Comparison of ENCODE assay signal across 1 cellular context in the genomic region with DNA sequence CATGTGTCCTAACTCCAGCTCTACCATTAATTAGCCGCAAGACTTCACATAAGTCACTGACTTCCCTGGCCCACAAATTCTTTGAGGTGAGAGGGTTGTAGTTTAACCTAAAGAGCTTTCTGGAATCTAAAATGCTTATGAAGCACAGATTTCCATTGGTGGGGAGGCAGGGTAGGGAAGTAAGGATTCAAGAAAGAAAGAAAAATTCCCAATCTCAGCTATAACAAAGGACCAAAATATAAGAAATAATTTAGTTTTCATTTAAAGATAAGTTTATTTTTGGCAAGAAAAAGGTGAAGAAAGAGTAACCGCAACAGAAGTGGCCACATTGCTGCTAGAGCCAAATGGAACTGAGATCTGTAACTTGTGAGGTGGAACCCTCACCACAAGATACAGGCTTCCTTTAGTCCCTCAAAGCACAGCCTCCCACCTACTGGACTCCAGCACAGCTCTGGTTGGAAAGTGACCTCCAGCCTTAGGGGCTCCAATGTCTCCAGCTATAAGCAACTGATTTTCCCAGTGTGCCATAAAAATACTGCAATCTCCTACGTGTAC.
A peak's percentile ranks its signal among the peaks of the same experiment; 100 is the strongest.
TF ChIP-seq lines count a peak whose summit lies in the region.

No MANE protein-coding gene starts in this region.

TF ChIP-seq in GM12878, 131 proteins besides CTCF, POLR2A, EP300 and RAD21 (continued from another document and continues in another):
- TF ChIP-seq, protein P1, sequence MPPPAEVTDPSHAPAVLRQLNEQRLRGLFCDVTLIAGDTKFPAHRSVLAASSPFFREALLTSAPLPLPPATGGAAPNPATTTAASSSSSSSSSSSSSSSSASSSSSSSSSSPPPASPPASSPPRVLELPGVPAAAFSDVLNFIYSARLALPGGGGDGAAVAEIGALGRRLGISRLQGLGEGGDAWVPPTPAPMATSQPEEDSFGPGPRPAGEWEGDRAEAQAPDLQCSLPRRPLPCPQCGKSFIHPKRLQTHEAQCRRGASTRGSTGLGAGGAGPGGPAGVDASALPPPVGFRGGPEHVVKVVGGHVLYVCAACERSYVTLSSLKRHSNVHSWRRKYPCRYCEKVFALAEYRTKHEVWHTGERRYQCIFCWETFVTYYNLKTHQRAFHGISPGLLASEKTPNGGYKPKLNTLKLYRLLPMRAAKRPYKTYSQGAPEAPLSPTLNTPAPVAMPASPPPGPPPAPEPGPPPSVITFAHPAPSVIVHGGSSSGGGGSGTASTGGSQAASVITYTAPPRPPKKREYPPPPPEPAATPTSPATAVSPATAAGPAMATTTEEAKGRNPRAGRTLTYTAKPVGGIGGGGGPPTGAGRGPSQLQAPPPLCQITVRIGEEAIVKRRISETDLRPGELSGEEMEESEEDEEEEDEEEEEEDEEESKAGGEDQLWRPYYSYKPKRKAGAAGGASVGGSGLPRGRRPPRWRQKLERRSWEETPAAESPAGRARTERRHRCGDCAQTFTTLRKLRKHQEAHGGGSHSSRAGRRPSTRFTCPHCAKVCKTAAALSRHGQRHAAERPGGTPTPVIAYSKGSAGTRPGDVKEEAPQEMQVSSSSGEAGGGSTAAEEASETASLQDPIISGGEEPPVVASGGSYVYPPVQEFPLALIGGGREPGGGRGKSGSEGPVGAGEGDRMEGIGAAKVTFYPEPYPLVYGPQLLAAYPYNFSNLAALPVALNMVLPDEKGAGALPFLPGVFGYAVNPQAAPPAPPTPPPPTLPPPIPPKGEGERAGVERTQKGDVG (CRISPR knock-in tag; IDR thresholded peaks at IDR 0.05): no peak
- TF ChIP-seq NR2C1 (IDR thresholded peaks at IDR 0.05): no peak
- TF ChIP-seq, protein P2, sequence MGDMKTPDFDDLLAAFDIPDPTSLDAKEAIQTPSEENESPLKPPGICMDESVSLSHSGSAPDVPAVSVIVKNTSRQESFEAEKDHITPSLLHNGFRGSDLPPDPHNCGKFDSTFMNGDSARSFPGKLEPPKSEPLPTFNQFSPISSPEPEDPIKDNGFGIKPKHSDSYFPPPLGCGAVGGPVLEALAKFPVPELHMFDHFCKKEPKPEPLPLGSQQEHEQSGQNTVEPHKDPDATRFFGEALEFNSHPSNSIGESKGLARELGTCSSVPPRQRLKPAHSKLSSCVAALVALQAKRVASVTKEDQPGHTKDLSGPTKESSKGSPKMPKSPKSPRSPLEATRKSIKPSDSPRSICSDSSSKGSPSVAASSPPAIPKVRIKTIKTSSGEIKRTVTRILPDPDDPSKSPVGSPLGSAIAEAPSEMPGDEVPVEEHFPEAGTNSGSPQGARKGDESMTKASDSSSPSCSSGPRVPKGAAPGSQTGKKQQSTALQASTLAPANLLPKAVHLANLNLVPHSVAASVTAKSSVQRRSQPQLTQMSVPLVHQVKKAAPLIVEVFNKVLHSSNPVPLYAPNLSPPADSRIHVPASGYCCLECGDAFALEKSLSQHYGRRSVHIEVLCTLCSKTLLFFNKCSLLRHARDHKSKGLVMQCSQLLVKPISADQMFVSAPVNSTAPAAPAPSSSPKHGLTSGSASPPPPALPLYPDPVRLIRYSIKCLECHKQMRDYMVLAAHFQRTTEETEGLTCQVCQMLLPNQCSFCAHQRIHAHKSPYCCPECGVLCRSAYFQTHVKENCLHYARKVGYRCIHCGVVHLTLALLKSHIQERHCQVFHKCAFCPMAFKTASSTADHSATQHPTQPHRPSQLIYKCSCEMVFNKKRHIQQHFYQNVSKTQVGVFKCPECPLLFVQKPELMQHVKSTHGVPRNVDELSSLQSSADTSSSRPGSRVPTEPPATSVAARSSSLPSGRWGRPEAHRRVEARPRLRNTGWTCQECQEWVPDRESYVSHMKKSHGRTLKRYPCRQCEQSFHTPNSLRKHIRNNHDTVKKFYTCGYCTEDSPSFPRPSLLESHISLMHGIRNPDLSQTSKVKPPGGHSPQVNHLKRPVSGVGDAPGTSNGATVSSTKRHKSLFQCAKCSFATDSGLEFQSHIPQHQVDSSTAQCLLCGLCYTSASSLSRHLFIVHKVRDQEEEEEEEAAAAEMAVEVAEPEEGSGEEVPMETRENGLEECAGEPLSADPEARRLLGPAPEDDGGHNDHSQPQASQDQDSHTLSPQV (IDR thresholded peaks at IDR 0.05): no peak
- TF ChIP-seq, protein P3, sequence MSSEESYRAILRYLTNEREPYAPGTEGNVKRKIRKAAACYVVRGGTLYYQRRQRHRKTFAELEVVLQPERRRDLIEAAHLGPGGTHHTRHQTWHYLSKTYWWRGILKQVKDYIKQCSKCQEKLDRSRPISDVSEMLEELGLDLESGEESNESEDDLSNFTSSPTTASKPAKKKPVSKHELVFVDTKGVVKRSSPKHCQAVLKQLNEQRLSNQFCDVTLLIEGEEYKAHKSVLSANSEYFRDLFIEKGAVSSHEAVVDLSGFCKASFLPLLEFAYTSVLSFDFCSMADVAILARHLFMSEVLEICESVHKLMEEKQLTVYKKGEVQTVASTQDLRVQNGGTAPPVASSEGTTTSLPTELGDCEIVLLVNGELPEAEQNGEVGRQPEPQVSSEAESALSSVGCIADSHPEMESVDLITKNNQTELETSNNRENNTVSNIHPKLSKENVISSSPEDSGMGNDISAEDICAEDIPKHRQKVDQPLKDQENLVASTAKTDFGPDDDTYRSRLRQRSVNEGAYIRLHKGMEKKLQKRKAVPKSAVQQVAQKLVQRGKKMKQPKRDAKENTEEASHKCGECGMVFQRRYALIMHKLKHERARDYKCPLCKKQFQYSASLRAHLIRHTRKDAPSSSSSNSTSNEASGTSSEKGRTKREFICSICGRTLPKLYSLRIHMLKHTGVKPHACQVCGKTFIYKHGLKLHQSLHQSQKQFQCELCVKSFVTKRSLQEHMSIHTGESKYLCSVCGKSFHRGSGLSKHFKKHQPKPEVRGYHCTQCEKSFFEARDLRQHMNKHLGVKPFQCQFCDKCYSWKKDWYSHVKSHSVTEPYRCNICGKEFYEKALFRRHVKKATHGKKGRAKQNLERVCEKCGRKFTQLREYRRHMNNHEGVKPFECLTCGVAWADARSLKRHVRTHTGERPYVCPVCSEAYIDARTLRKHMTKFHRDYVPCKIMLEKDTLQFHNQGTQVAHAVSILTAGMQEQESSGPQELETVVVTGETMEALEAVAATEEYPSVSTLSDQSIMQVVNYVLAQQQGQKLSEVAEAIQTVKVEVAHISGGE (CRISPR knock-in tag; IDR thresholded peaks at IDR 0.05): no peak
- TF ChIP-seq CBX5 (IDR thresholded peaks at IDR 0.05; ENCODE audit: low read depth): no peak
- TF ChIP-seq ESRRA (IDR thresholded peaks at IDR 0.05; ENCODE audit: low read length): no peak
- TF ChIP-seq, protein P4, sequence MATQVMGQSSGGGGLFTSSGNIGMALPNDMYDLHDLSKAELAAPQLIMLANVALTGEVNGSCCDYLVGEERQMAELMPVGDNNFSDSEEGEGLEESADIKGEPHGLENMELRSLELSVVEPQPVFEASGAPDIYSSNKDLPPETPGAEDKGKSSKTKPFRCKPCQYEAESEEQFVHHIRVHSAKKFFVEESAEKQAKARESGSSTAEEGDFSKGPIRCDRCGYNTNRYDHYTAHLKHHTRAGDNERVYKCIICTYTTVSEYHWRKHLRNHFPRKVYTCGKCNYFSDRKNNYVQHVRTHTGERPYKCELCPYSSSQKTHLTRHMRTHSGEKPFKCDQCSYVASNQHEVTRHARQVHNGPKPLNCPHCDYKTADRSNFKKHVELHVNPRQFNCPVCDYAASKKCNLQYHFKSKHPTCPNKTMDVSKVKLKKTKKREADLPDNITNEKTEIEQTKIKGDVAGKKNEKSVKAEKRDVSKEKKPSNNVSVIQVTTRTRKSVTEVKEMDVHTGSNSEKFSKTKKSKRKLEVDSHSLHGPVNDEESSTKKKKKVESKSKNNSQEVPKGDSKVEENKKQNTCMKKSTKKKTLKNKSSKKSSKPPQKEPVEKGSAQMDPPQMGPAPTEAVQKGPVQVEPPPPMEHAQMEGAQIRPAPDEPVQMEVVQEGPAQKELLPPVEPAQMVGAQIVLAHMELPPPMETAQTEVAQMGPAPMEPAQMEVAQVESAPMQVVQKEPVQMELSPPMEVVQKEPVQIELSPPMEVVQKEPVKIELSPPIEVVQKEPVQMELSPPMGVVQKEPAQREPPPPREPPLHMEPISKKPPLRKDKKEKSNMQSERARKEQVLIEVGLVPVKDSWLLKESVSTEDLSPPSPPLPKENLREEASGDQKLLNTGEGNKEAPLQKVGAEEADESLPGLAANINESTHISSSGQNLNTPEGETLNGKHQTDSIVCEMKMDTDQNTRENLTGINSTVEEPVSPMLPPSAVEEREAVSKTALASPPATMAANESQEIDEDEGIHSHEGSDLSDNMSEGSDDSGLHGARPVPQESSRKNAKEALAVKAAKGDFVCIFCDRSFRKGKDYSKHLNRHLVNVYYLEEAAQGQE (IDR thresholded peaks at IDR 0.05; ENCODE audit: low read depth, low read length): no peak
- no peak for TF ChIP-seq EGR1 (IDR thresholded peaks at IDR 0.05; ENCODE audit: borderline replicate concordance in 1 of 2, low read depth in 2 of 2, low read length in 2 of 2)
- TF ChIP-seq, protein P5, sequence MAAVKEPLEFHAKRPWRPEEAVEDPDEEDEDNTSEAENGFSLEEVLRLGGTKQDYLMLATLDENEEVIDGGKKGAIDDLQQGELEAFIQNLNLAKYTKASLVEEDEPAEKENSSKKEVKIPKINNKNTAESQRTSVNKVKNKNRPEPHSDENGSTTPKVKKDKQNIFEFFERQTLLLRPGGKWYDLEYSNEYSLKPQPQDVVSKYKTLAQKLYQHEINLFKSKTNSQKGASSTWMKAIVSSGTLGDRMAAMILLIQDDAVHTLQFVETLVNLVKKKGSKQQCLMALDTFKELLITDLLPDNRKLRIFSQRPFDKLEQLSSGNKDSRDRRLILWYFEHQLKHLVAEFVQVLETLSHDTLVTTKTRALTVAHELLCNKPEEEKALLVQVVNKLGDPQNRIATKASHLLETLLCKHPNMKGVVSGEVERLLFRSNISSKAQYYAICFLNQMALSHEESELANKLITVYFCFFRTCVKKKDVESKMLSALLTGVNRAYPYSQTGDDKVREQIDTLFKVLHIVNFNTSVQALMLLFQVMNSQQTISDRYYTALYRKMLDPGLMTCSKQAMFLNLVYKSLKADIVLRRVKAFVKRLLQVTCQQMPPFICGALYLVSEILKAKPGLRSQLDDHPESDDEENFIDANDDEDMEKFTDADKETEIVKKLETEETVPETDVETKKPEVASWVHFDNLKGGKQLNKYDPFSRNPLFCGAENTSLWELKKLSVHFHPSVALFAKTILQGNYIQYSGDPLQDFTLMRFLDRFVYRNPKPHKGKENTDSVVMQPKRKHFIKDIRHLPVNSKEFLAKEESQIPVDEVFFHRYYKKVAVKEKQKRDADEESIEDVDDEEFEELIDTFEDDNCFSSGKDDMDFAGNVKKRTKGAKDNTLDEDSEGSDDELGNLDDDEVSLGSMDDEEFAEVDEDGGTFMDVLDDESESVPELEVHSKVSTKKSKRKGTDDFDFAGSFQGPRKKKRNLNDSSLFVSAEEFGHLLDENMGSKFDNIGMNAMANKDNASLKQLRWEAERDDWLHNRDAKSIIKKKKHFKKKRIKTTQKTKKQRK (IDR thresholded peaks at IDR 0.05; ENCODE audit: low read depth, low read length): no peak
- peak; percentile 96 for TF ChIP-seq RUNX3 (IDR thresholded peaks at IDR 0.05; ENCODE audit: low read length)
- no peak for TF ChIP-seq SIX5 (IDR thresholded peaks at IDR 0.05; ENCODE audit: low read depth, low read length, severe bottlenecking)
- TF ChIP-seq CEBPB (IDR thresholded peaks at IDR 0.05; ENCODE audit: borderline replicate concordance in 1 of 2, low read depth in 2 of 2, low read length in 2 of 2): no peak
- TF ChIP-seq, protein P6, sequence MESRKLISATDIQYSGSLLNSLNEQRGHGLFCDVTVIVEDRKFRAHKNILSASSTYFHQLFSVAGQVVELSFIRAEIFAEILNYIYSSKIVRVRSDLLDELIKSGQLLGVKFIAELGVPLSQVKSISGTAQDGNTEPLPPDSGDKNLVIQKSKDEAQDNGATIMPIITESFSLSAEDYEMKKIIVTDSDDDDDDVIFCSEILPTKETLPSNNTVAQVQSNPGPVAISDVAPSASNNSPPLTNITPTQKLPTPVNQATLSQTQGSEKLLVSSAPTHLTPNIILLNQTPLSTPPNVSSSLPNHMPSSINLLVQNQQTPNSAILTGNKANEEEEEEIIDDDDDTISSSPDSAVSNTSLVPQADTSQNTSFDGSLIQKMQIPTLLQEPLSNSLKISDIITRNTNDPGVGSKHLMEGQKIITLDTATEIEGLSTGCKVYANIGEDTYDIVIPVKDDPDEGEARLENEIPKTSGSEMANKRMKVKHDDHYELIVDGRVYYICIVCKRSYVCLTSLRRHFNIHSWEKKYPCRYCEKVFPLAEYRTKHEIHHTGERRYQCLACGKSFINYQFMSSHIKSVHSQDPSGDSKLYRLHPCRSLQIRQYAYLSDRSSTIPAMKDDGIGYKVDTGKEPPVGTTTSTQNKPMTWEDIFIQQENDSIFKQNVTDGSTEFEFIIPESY (IDR thresholded peaks at IDR 0.05): no peak
- no peak for TF ChIP-seq ZBED1 (IDR thresholded peaks at IDR 0.05; ENCODE audit: borderline replicate concordance)
- peak; percentile 92 for TF ChIP-seq MEF2B (IDR thresholded peaks at IDR 0.05; ENCODE audit: partially characterized antibody, poor library complexity, severe bottlenecking)
- no peak for TF ChIP-seq RBBP5 (conservative IDR thresholded peaks at IDR 0.05)
- no peak for TF ChIP-seq POLR2AphosphoS2 (IDR thresholded peaks at IDR 0.05; ENCODE audit: low read depth, low read length)
- TF ChIP-seq SRF (IDR thresholded peaks at IDR 0.05; ENCODE audit: low read depth in 2 of 2, low read length in 2 of 2): no peak
- TF ChIP-seq SIN3A (IDR thresholded peaks at IDR 0.05; ENCODE audit: low read depth, low read length): no peak
- no peak for TF ChIP-seq STAT1 (conservative IDR thresholded peaks at IDR 0.05)
- TF ChIP-seq, protein P7, sequence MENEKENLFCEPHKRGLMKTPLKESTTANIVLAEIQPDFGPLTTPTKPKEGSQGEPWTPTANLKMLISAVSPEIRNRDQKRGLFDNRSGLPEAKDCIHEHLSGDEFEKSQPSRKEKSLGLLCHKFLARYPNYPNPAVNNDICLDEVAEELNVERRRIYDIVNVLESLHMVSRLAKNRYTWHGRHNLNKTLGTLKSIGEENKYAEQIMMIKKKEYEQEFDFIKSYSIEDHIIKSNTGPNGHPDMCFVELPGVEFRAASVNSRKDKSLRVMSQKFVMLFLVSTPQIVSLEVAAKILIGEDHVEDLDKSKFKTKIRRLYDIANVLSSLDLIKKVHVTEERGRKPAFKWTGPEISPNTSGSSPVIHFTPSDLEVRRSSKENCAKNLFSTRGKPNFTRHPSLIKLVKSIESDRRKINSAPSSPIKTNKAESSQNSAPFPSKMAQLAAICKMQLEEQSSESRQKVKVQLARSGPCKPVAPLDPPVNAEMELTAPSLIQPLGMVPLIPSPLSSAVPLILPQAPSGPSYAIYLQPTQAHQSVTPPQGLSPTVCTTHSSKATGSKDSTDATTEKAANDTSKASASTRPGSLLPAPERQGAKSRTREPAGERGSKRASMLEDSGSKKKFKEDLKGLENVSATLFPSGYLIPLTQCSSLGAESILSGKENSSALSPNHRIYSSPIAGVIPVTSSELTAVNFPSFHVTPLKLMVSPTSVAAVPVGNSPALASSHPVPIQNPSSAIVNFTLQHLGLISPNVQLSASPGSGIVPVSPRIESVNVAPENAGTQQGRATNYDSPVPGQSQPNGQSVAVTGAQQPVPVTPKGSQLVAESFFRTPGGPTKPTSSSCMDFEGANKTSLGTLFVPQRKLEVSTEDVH (IDR thresholded peaks at IDR 0.05; ENCODE audit: low read depth, partially characterized antibody): no peak
- TF ChIP-seq, protein P8, sequence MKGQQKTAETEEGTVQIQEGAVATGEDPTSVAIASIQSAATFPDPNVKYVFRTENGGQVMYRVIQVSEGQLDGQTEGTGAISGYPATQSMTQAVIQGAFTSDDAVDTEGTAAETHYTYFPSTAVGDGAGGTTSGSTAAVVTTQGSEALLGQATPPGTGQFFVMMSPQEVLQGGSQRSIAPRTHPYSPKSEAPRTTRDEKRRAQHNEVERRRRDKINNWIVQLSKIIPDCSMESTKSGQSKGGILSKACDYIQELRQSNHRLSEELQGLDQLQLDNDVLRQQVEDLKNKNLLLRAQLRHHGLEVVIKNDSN (IDR thresholded peaks at IDR 0.05; ENCODE audit: borderline replicate concordance, extremely low read length, insufficient read depth, low read depth, low read length): no peak
- no peak for TF ChIP-seq MYC (IDR thresholded peaks at IDR 0.05; ENCODE audit: insufficient read depth, insufficient read length, insufficient replicate concordance, low read length, severe bottlenecking)
- TF ChIP-seq POU2F2 (IDR thresholded peaks at IDR 0.05; ENCODE audit: borderline replicate concordance, low read depth, low read length): no peak
- TF ChIP-seq SUZ12 (IDR thresholded peaks at IDR 0.05; ENCODE audit: unreplicated experiment): no peak
- TF ChIP-seq CHD1 (IDR thresholded peaks at IDR 0.05; ENCODE audit: low read depth, low read length): 0 out of 2 replicates have a peak, but pooled peaks have one; percentile 63
